In the genomic region with DNA sequence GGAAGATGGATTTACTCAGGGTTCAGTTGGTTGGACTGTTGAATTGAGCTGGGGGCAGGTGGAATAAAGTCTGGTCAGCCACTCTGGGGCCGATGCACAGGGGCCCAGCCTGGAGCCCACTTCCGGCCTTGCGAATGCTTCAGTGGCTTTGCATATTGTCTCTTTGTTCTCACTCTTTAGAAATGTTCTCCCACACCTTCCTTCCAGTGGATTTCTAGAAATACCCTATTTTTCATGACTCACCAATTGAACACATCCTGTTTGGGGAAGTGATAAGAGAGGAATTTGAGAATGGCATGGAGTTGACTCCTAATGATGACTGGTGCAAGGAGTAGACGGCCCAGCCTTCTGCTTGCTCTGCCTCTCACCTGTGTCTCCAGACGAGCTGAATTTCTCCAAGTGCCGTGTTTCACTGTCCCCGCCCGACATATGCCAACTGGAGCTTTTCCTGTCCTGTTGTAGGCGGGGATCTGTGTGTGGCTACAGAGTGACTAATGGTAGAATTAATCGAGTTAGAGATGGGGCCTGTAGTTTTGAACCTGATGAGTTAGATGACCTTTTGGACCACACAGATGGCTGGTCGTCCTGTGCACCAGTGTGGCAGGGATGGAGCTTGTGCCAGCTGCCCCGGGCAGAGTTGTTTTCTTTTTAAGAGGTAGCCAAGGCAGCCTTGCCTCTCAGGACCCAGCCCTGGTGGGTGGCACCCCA, we compare ENCODE assay signal across 9 cellular contexts. TPM values are rescaled to one million over a fixed set of nuclear protein-coding genes. Genes with fewer than 3 reads are reported as not detected.
A peak's percentile ranks its signal among the peaks of the same experiment; 100 is the strongest.
DNase-seq lines count a peak whose midpoint lies in the region; ATAC-seq, FAIRE-seq and TF ChIP-seq lines count a peak whose summit lies in the region.
"Had no signal": no experiment of that assay in that cellular context is flagged by ENCODE, and none has a peak within 500 bp of the region (broad histone marks: within the 10 kb centered on the region; RNA-seq: fewer than 3 reads in every experiment).

No MANE protein-coding gene starts in this region.

- peak overlapping the region; percentile 80 for H2BK5ac ChIP-seq in mesenchymal stem cell (ENCODE audit: low read depth, low read length, poor library complexity, severe bottlenecking)

- FAIRE-seq in A549 (lab: Jason Lieb, UNC), result no peak

- H2BK12ac ChIP-seq in mesenchymal stem cell (ENCODE audit: low read length in 2 of 2), result peak overlapping the region; percentile 90 to 95

- no peak for TF ChIP-seq POLR2A in A549 (IDR thresholded peaks at IDR 0.05; ENCODE audit: low read length)

- ATAC-seq in A549 (peak; percentile 69 to 87), HG03095 (IDR thresholded peaks at IDR 0.05; ENCODE audit: unreplicated experiment) (no peak), HG03457 (IDR thresholded peaks at IDR 0.05; ENCODE audit: unreplicated experiment) (no peak), GM21390 (IDR thresholded peaks at IDR 0.05; ENCODE audit: unreplicated experiment) (no peak)

- H2BK15ac ChIP-seq in mesenchymal stem cell (ENCODE audit: low read depth, poor library complexity, severe bottlenecking), result peak overlapping the region; percentile 83

- no peak overlapping the region for H2AFZ ChIP-seq in mesenchymal stem cell (ENCODE audit: low read depth, low read length)

- H3K27ac ChIP-seq in A549 (peak overlapping the region; percentile 73 to 88), mesenchymal stem cell (ENCODE audit: low read length, poor library complexity, severe bottlenecking) (peak overlapping the region; percentile 94)
- H3K27ac ChIP-seq: C4-2B had no signal

- H4K91ac ChIP-seq in mesenchymal stem cell (ENCODE audit: low read length), result peak overlapping the region; percentile 98

- H2AK5ac ChIP-seq in mesenchymal stem cell (ENCODE audit: low read length, severe bottlenecking), result peak overlapping the region; percentile 80

- TF ChIP-seq CTCF in A549 (IDR thresholded peaks at IDR 0.05), result no peak

- TF ChIP-seq RAD21 in A549 (conservative IDR thresholded peaks at IDR 0.05 in 1 of 2, IDR thresholded peaks at IDR 0.05 in 1 of 2), result no peak

- peak overlapping the region; percentile 77 for H3K4me2 ChIP-seq in A549
- H3K4me2 ChIP-seq in mesenchymal stem cell (ENCODE audit: low read length, poor library complexity, severe bottlenecking), result peak overlapping the region; percentile 17

- WGBS in A549 (ENCODE audit: missing lambda C conversion rate), result 2% methylated on average over 12 of the region's 12 CpGs
- WGBS in mesenchymal stem cell, result under 1% methylated on average over 12 of the region's 12 CpGs

- peak overlapping the region; percentile 98 for H2BK120ac ChIP-seq in mesenchymal stem cell (ENCODE audit: low read depth, low read length)

- no peak overlapping the region for H3K14ac ChIP-seq in mesenchymal stem cell (ENCODE audit: low read length in 2 of 2)

- H3K36me3 ChIP-seq in MG63 (peaks cover 22% of the 10 kb centered on the region), mesenchymal stem cell (ENCODE audit: control insufficient read depth in 1 of 2, insufficient read depth in 2 of 2, low read depth in 1 of 2, low read length in 2 of 2) (no peaks in the 10 kb centered on the region)

- peak overlapping the region; percentile 97 to 100 for H3K4ac ChIP-seq in mesenchymal stem cell (ENCODE audit: low read depth in 1 of 2, low read length in 2 of 2)

- POLR2A ChIA-PET in A549 (lab: Yijun Ruan, JAX), result interaction anchor here (1.0 to 1.5 kb wide), 4 partner anchors 14 to 320 kb away, joined by 4 to 5 read pairs (median 5); a partner anchor contains a TSS

- peak overlapping the region; percentile 88 for H4K8ac ChIP-seq in mesenchymal stem cell (ENCODE audit: low read length)

- peak overlapping the region; percentile 97 to 99 for H3K18ac ChIP-seq in mesenchymal stem cell (ENCODE audit: low read depth in 1 of 2, low read length in 2 of 2)

- H3K9me3 ChIP-seq in A549 (no peaks in the 10 kb centered on the region), MG63 (no peaks in the 10 kb centered on the region), mesenchymal stem cell (ENCODE audit: control insufficient read depth, low read length) (no peaks in the 10 kb centered on the region)

- H3K4me3 ChIP-seq in A549 (peak overlapping the region; percentile 3; the same call in 1 of the 3 replicates), MG63 (no peak overlapping the region), mesenchymal stem cell (ENCODE audit: insufficient read depth in 1 of 2, low read depth in 1 of 2, low read length in 2 of 2) (peak overlapping the region in 1 of 2 experiments; percentile 39)

- no peak overlapping the region for H3K23ac ChIP-seq in mesenchymal stem cell (ENCODE audit: low read length in 2 of 2)

- DNase-seq in A549 (ENCODE audit: low read depth in 1 of 2, low spot score in 1 of 2), result peak; percentile 85 to 89
- DNase-seq in MG63, result peak; percentile 76
- peak; percentile 68 for DNase-seq in cerebellum (ENCODE audit: low spot score)
- peak; percentile 91 for DNase-seq in mesenchymal stem cell
- no peak for DNase-seq in activated CD8-positive, alpha-beta memory T cell treated with anti-CD3 and anti-CD28 coated beads for 24 hours

- CTCF ChIA-PET in A549 (lab: Yijun Ruan, JAX), result interaction anchor here (0.6 to 4.3 kb wide), 16 partner anchors 9 to 125 kb away, joined by 3 to 20 read pairs (median 3); no protein-coding TSS in a partner anchor

- H3K79me1 ChIP-seq in mesenchymal stem cell (replicated peaks; ENCODE audit: low read length, poor library complexity, severe bottlenecking), result peaks cover 15% of the 10 kb centered on the region

- peaks cover 68% of the 10 kb centered on the region for H3K4me1 ChIP-seq in A549
- H3K4me1 ChIP-seq in mesenchymal stem cell (ENCODE audit: control insufficient read depth, insufficient read depth, low read depth, low read length), result peaks cover 46% of the 10 kb centered on the region

- TF ChIP-seq EP300 in A549 (IDR thresholded peaks at IDR 0.05), result peak in 1 of 2 experiments; percentile 62; a peak in 2 of 5 replicates

- H3K27me3 ChIP-seq in MG63 (no peaks in the 10 kb centered on the region), mesenchymal stem cell (ENCODE audit: control insufficient read depth in 1 of 2, insufficient read depth in 1 of 2, low read length in 2 of 2) (no peaks in the 10 kb centered on the region)

- H3K9ac ChIP-seq in mesenchymal stem cell (ENCODE audit: low read length), result peak overlapping the region; percentile 79

TF ChIP-seq in A549, 52 proteins besides CTCF, POLR2A, EP300 and RAD21 (continues in another document):
- TF ChIP-seq, protein P1, sequence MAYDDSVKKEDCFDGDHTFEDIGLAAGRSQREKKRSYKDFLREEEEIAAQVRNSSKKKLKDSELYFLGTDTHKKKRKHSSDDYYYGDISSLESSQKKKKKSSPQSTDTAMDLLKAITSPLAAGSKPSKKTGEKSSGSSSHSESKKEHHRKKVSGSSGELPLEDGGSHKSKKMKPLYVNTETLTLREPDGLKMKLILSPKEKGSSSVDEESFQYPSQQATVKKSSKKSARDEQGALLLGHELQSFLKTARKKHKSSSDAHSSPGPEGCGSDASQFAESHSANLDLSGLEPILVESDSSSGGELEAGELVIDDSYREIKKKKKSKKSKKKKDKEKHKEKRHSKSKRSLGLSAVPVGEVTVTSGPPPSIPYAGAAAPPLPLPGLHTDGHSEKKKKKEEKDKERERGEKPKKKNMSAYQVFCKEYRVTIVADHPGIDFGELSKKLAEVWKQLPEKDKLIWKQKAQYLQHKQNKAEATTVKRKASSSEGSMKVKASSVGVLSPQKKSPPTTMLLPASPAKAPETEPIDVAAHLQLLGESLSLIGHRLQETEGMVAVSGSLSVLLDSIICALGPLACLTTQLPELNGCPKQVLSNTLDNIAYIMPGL (CRISPR knock-in tag; IDR thresholded peaks at IDR 0.05; ENCODE audit: borderline replicate concordance), result no peak
- TF ChIP-seq NFE2L2 (conservative IDR thresholded peaks at IDR 0.05; ENCODE audit: low read length) (0 out of 2 replicates have a peak, but pooled peaks have one; percentile 3), GATA3 (IDR thresholded peaks at IDR 0.05; ENCODE audit: borderline replicate concordance) (peak; percentile 66; the same call in 1 of the 2 replicates), MYC (IDR thresholded peaks at IDR 0.05; ENCODE audit: borderline replicate concordance, low read length) (0 out of 2 replicates have a peak, but pooled peaks have one; percentile 35), FOSL2 (IDR thresholded peaks at IDR 0.05) (peak; percentile 63; the same call in 1 of the 2 replicates), FOSL2 (CRISPR knock-in tag; IDR thresholded peaks at IDR 0.05) (peak; percentile 94), HEYL (CRISPR knock-in tag; IDR thresholded peaks at IDR 0.05) (no peak)
- TF ChIP-seq, protein P2, sequence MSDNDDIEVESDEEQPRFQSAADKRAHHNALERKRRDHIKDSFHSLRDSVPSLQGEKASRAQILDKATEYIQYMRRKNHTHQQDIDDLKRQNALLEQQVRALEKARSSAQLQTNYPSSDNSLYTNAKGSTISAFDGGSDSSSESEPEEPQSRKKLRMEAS (IDR thresholded peaks at IDR 0.05), result peak; percentile 56; the same call in 1 of the 2 replicates
- TF ChIP-seq, protein P3, sequence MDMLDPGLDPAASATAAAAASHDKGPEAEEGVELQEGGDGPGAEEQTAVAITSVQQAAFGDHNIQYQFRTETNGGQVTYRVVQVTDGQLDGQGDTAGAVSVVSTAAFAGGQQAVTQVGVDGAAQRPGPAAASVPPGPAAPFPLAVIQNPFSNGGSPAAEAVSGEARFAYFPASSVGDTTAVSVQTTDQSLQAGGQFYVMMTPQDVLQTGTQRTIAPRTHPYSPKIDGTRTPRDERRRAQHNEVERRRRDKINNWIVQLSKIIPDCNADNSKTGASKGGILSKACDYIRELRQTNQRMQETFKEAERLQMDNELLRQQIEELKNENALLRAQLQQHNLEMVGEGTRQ (IDR thresholded peaks at IDR 0.05), result no peak
- TF ChIP-seq, protein P4, sequence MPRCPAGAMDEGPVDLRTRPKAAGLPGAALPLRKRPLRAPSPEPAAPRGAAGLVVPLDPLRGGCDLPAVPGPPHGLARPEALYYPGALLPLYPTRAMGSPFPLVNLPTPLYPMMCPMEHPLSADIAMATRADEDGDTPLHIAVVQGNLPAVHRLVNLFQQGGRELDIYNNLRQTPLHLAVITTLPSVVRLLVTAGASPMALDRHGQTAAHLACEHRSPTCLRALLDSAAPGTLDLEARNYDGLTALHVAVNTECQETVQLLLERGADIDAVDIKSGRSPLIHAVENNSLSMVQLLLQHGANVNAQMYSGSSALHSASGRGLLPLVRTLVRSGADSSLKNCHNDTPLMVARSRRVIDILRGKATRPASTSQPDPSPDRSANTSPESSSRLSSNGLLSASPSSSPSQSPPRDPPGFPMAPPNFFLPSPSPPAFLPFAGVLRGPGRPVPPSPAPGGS (IDR thresholded peaks at IDR 0.05), result 0 out of 3 replicates have a peak, but pooled peaks have one; percentile 19

RNA-seq across cellular contexts. Expression of a gene that starts 28.2 kb away (rescaled TPM):
- polyA plus RNA-seq in A549 (2011; rRNA removed) (27.9 TPM in 2 replicates), A549 (2017; fragmentation: RNase III; extraction: RNeasy Plus Mini Kit Qiagen cat#74134 plus additional on column Dnase treatment) (17.8 to 19.9 TPM (median 19.8 TPM) in 3 replicates)
- 16.5 and 17.2 TPM in 2 replicates for polyA plus RNA-seq in A549 (2012; cell fraction: cytosol; rRNA removed)
- polyA plus RNA-seq in A549 (2012; cell fraction: nucleus; rRNA removed), result 16.5 and 20.1 TPM in 2 replicates
- 21.6 and 27.9 TPM in 2 replicates for polyA minus RNA-seq in A549 (2011; rRNA and poly(A)+ RNA removed)
- total RNA-seq in MG63 (2014; rRNA removed; shearing (Covaris generic); ENCODE audit: low replicate concordance), result 18.4 and 30.6 TPM in 2 replicates
- 61.2 TPM for total RNA-seq in cerebellum
- polyA plus RNA-seq in mesenchymal stem cell (2013, experiment 1 of 2), result 27.5 TPM
- 23.9 TPM for polyA plus RNA-seq in mesenchymal stem cell (2013, experiment 2 of 2)

Comparison
In these comparisons a context has a peak if more than half of its experiments do, and no peak if none do; other contexts are left out.
1. ATAC-seq: peak in A549 (2 of 2); none in HG03095 (single experiment), HG03457 (single experiment) and GM21390 (single experiment).